1 cellular context compared by ENCODE assay signal in genomic region chr7:99218406-99219184, GRCh38.
TF ChIP-seq lines count a peak whose summit lies in the region.

No MANE protein-coding gene starts in this region.

TF ChIP-seq in HepG2, 621 proteins besides CTCF, POLR2A, EP300 and RAD21:
- TF ChIP-seq ZNF274 (CRISPR knock-in tag; IDR thresholded peaks at IDR 0.05): 0 out of 2 replicates have a peak, but pooled peaks have one; percentile 42
- 0 out of 2 replicates have a peak, but pooled peaks have one; percentile 12 for TF ChIP-seq ESRRA (CRISPR knock-in tag; IDR thresholded peaks at IDR 0.05; ENCODE audit: low read depth)
- no peak for TF ChIP-seq MLLT10 (CRISPR knock-in tag; IDR thresholded peaks at IDR 0.05)
- no peak for TF ChIP-seq HOXD1 (CRISPR knock-in tag; IDR thresholded peaks at IDR 0.05)
- 0 out of 2 replicates have a peak, but pooled peaks have one; percentile 9 for TF ChIP-seq ADNP (CRISPR knock-in tag; IDR thresholded peaks at IDR 0.05)
- TF ChIP-seq ZNF225 (CRISPR knock-in tag; IDR thresholded peaks at IDR 0.05): no peak
- no peak for TF ChIP-seq ZNF33B (CRISPR knock-in tag; IDR thresholded peaks at IDR 0.05)
- no peak for TF ChIP-seq ZNF546 (CRISPR knock-in tag; conservative IDR thresholded peaks at IDR 0.05)
- peak; percentile 25 for TF ChIP-seq ZNF687 (CRISPR knock-in tag; IDR thresholded peaks at IDR 0.05)
- peak; percentile 41; the same call in 1 of the 2 replicates for TF ChIP-seq ZMYM3 (CRISPR knock-in tag; IDR thresholded peaks at IDR 0.05)
- TF ChIP-seq SALL1 (CRISPR knock-in tag; IDR thresholded peaks at IDR 0.05): 0 out of 2 replicates have a peak, but pooled peaks have one; percentile 12
- TF ChIP-seq KDM5B (CRISPR knock-in tag; IDR thresholded peaks at IDR 0.05; ENCODE audit: borderline replicate concordance): peak; percentile 56; the same call in 1 of the 2 replicates
- TF ChIP-seq ZNF770 (CRISPR knock-in tag; IDR thresholded peaks at IDR 0.05): peak; percentile 98
